Comparison of ENCODE assay signal across 9 cellular contexts in the genomic region with DNA sequence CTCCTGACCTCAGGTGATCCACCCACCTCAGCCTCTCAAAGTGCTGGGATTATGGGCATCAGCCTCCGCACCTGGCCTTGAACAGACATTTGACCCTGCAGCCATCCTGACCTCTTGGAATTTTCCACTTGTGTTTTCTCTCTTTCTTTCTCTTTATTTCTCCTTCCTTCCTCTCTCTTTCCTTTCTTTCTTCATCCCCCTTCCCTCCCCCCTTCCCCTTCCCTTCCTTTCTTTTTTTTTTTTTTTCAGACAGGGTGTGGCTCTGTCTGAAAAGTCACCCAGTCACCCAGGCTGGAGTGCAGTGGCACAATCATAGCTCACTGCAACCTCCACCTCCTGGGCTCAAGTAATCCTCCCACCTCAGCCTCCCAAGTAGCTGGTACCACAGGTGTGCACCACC. TPM values are rescaled to one million over a fixed set of nuclear protein-coding genes. Genes with fewer than 3 reads are reported as not detected.
A peak's percentile ranks its signal among the peaks of the same experiment; 100 is the strongest.
DNase-seq lines count a peak whose midpoint lies in the region; ATAC-seq, FAIRE-seq and TF ChIP-seq lines count a peak whose summit lies in the region.
"Not testable (repeated sequence)": the region's sequence is repeated elsewhere in the genome, so short reads cannot be mapped to it uniquely, and the experiment has no call there.
"Had no signal": no experiment of that assay in that cellular context is flagged by ENCODE, and none has a peak within 500 bp of the region (broad histone marks: within the 10 kb centered on the region; RNA-seq: fewer than 3 reads in every experiment).

No MANE protein-coding gene starts in this region.

- not testable (repeated sequence) for BruUV-seq in K562 (replicated peaks; lab: Mats Ljungman, UMichigan); HepG2 (replicated peaks; lab: Mats Ljungman, UMichigan)

- in situ Hi-C loops in K562 (cut with MboI), result not testable (repeated sequence)
- in situ Hi-C loops in HepG2 (cut with HindIII; ENCODE audit: extremely low pct_ligation_motif_present, low pct_unique_long_range_greater_than_20kb), result loop anchor here (25.0 kb wide), 1 partner anchor 356 kb away; a partner anchor contains a TSS

- not testable (repeated sequence) for TF ChIP-seq EP300 in K562 (IDR thresholded peaks at IDR 0.05; ENCODE audit: low read length); HepG2 (IDR thresholded peaks at IDR 0.05; ENCODE audit: low read depth in 2 of 2, low read length in 2 of 2); HepG2 (CRISPR knock-in tag; IDR thresholded peaks at IDR 0.05; ENCODE audit: borderline replicate concordance)

- not testable (repeated sequence) for H4K20me1 ChIP-seq in K562 (replicated peaks; ENCODE audit: control insufficient read depth, insufficient read depth, low read length); HepG2 (ENCODE audit: insufficient read depth, low read length)

- not testable (repeated sequence) for H3K4me3 Mint-ChIP-seq in stimulated activated effector memory CD8-positive, alpha-beta T cell treated with anti-CD3 and anti-CD28 coated beads, Interleukin-12 subunit alpha, Interleukin-12 subunit beta, amount 100 ng/mL, for 72 hours

- peak; percentile 19 for FAIRE-seq in K562 (lab: Jason Lieb, UNC)
- FAIRE-seq in HepG2 (lab: Jason Lieb, UNC), result not testable (repeated sequence)

- H3K9me3 Mint-ChIP-seq in stimulated activated effector memory CD8-positive, alpha-beta T cell treated with anti-CD3 and anti-CD28 coated beads, Interleukin-12 subunit alpha, Interleukin-12 subunit beta, amount 100 ng/mL, for 72 hours, result not testable (repeated sequence)

- not testable (repeated sequence) for H3K79me2 ChIP-seq in K562 (ENCODE audit: control insufficient read depth, insufficient read depth, low read length); HepG2 (ENCODE audit: insufficient read depth, low read length)

- peaks cover 10% of the 10 kb centered on the region for H3K4me1 Mint-ChIP-seq in stimulated activated effector memory CD8-positive, alpha-beta T cell treated with anti-CD3 and anti-CD28 coated beads, Interleukin-12 subunit alpha, Interleukin-12 subunit beta, amount 100 ng/mL, for 72 hours

- not testable (repeated sequence) for DNase-seq in K562 (ENCODE audit: extremely low read depth in 1 of 4, low spot score in 3 of 4); HepG2 (ENCODE audit: low spot score); stimulated activated effector memory CD8-positive, alpha-beta T cell treated with anti-CD3 and anti-CD28 coated beads, Interleukin-12 subunit alpha, Interleukin-12 subunit beta, amount 100 ng/mL, for 72 hours (ENCODE audit: low spot score in 2 of 2)

- not testable (repeated sequence) for H3K9ac ChIP-seq in K562 (ENCODE audit: insufficient read depth in 1 of 2, low read depth in 2 of 2, low read length in 2 of 2); HepG2 (ENCODE audit: insufficient read depth, low read depth, low read length)

- H3K27ac ChIP-seq in HEK293 (ENCODE audit: extremely low read depth, low read depth, low read length); K562 (ENCODE audit: extremely low read depth, low read depth, low read length); HepG2 (ENCODE audit: extremely low read length, insufficient read depth, low read length): not testable (repeated sequence)

- H2AFZ ChIP-seq in K562 (ENCODE audit: low read depth, low read length); HepG2 (ENCODE audit: low read length): not testable (repeated sequence)

- H3K4me2 ChIP-seq in K562 (ENCODE audit: insufficient read depth, low read length); HepG2 (ENCODE audit: low read depth, low read length): not testable (repeated sequence)

- TF ChIP-seq CTCF in HEK293 (tag by site-specific recombination; IDR thresholded peaks at IDR 0.05); K562 (IDR thresholded peaks at IDR 0.05 in 2 of 3, conservative IDR thresholded peaks at IDR 0.05 in 1 of 3; ENCODE audit: insufficient read depth in 2 of 3, low read depth in 1 of 3, low read length in 3 of 3); HepG2 (CRISPR knock-in tag; IDR thresholded peaks at IDR 0.05): not testable (repeated sequence)

- not testable (repeated sequence) for ATAC-seq in K562; HepG2; stimulated activated effector memory CD8-positive, alpha-beta T cell treated with anti-CD3 and anti-CD28 coated beads, Interleukin-12 subunit alpha, Interleukin-12 subunit beta, amount 100 ng/mL, for 72 hours

- H3K27me3 ChIP-seq in K562 (ENCODE audit: control insufficient read depth in 2 of 2, insufficient read depth in 2 of 2, low read length in 2 of 2), result peaks cover 3 to 20% of the 10 kb centered on the region in 2 experiments; a peak in 4 of 5 replicates
- H3K27me3 ChIP-seq in HepG2 (ENCODE audit: control insufficient read depth in 1 of 2, insufficient read depth in 2 of 2, low read length in 2 of 2), result peaks cover 0 to 10% of the 10 kb centered on the region in 2 experiments; a peak in 3 of 5 replicates

- not testable (repeated sequence) for H3K4me1 ChIP-seq in HEK293 (ENCODE audit: control insufficient read depth, insufficient read depth, low read length); K562 (replicated peaks in 1 of 2; ENCODE audit: control insufficient read depth in 2 of 2, insufficient read depth in 2 of 2, low read length in 2 of 2)
- peaks cover 31% of the 10 kb centered on the region for H3K4me1 ChIP-seq in HepG2 (ENCODE audit: insufficient read depth, low read length)

- not testable (repeated sequence) for H3K36me3 Mint-ChIP-seq in stimulated activated effector memory CD8-positive, alpha-beta T cell treated with anti-CD3 and anti-CD28 coated beads, Interleukin-12 subunit alpha, Interleukin-12 subunit beta, amount 100 ng/mL, for 72 hours

- WGBS in K562 (ENCODE audit: insufficient coverage, low coverage, missing lambda C conversion rate), result 57% methylated on average over 1 of the region's 1 CpG
- WGBS in HepG2 (ENCODE audit: low lambda C conversion rate), result 0% methylated on average over 1 of the region's 1 CpG

- TF ChIP-seq POLR2A in K562 (conservative IDR thresholded peaks at IDR 0.05); HepG2 (IDR thresholded peaks at IDR 0.05; ENCODE audit: insufficient read depth in 1 of 2, low read depth in 2 of 2, low read length in 2 of 2): not testable (repeated sequence)

- peak overlapping the region; percentile 48 for H3K27ac Mint-ChIP-seq in stimulated activated effector memory CD8-positive, alpha-beta T cell treated with anti-CD3 and anti-CD28 coated beads, Interleukin-12 subunit alpha, Interleukin-12 subunit beta, amount 100 ng/mL, for 72 hours

- H3K36me3 ChIP-seq in HEK293 (ENCODE audit: control insufficient read depth in 2 of 2, insufficient read depth in 1 of 2, low read length in 2 of 2); K562 (ENCODE audit: control insufficient read depth, insufficient read depth, low read length); HepG2 (replicated peaks in 1 of 2; ENCODE audit: control insufficient read depth in 1 of 2, insufficient read depth in 2 of 2, low read length in 2 of 2): not testable (repeated sequence)

- intact Hi-C loops in K562 (cut with micrococcal nuclease); HepG2 (cut with micrococcal nuclease; ENCODE audit: unreplicated experiment): not testable (repeated sequence)

- not testable (repeated sequence) for H3K9me3 ChIP-seq in HEK293 (ENCODE audit: control insufficient read depth, insufficient read depth, low read depth, low read length); K562 (replicated peaks; ENCODE audit: control insufficient read depth, insufficient read depth, low read depth, low read length); HepG2 (ENCODE audit: low read length)

- H3K9me1 ChIP-seq in K562 (ENCODE audit: control insufficient read depth, insufficient read depth, low read length), result not testable (repeated sequence)

- POLR2A ChIA-PET in HEK293 (lab: Yijun Ruan, JAX); HepG2 (lab: Yijun Ruan, JAX): not testable (repeated sequence)
- POLR2A ChIA-PET in K562 (lab: Yijun Ruan, JAX), result interaction anchor here (0.6 kb wide), 1 partner anchor 285 kb away, joined by 3 read pairs; no protein-coding TSS in a partner anchor

- H3K4me3 ChIP-seq in HEK293 (ENCODE audit: low read depth, low read length); K562; HepG2 (replicated peaks in 1 of 3; ENCODE audit: insufficient read depth in 1 of 3, low read depth in 2 of 3, low read length in 3 of 3): not testable (repeated sequence)

- not testable (repeated sequence) for TF ChIP-seq RAD21 in K562 (CRISPR knock-in tag; conservative IDR thresholded peaks at IDR 0.05 in 1 of 2, IDR thresholded peaks at IDR 0.05 in 1 of 2); HepG2 (CRISPR knock-in tag; IDR thresholded peaks at IDR 0.05)

- CTCF ChIA-PET in HEK293 (lab: Yijun Ruan, JAX), result interaction anchor here (0.6 kb wide), 1 partner anchor 62 kb away, joined by 3 read pairs; no protein-coding TSS in a partner anchor
- CTCF ChIA-PET in K562 (lab: Yijun Ruan, JAX; ENCODE audit: low intra/inter-chr PET ratio); HepG2 (lab: Yijun Ruan, JAX; ENCODE audit: low intra/inter-chr PET ratio, low total read pairs): not testable (repeated sequence)

RNA-seq across cellular contexts. Expression of a gene that starts 10.8 kb away (rescaled TPM):
- total RNA-seq in K562 (2011; cell fraction: chromatin; rRNA removed; ENCODE audit: low replicate concordance), result not detected in 2 replicates
- total RNA-seq in K562 (2011; cell fraction: nucleolus; rRNA removed), result 0.33 and 0.39 TPM in 2 replicates
- not detected in 2 replicates for total RNA-seq in K562 (2011; cell fraction: nucleoplasm; rRNA removed)
- not detected in 2 replicates for total RNA-seq in K562 (2014; rRNA removed)
- total RNA-seq in K562 (2014; rRNA removed; fragmentation: Illumina TruSeq; extraction: Trizol), result not detected in 2 replicates
- not detected in 2 replicates for total RNA-seq in K562 (2015; rRNA removed; fragmentation: Illumina TruSeq; extraction: Trizol)
- 0.22 TPM in 1 of 2 replicates, not detected in the other for total RNA-seq in K562 (2021)
- 0.12 and 0.35 TPM in 2 replicates for polyA plus RNA-seq in K562 (2011; rRNA removed)
- 0.34 and 1.2 TPM in 2 replicates for polyA plus RNA-seq in K562 (2011; cell fraction: cytosol; rRNA removed)
- 0.13 and 0.36 TPM in 2 replicates for polyA plus RNA-seq in K562 (2011; cell fraction: nucleus; rRNA removed)
- 0.21 and 0.47 TPM in 2 replicates for polyA plus RNA-seq in K562 (2012)
- 0.30 TPM in 1 of 2 replicates, not detected in the other for polyA plus RNA-seq in K562 (2014; fragmentation: Illumina TruSeq; extraction: Trizol)
- not detected for polyA plus RNA-seq in K562 (2014; fragmentation: Nextera tagmentation; extraction: Ambion mirVana)
- 0.08 and 0.40 TPM in 2 replicates for polyA plus RNA-seq in K562 (2014; rRNA removed)
- not detected in 2 replicates for polyA minus RNA-seq in K562 (2011; rRNA and poly(A)+ RNA removed)
- polyA minus RNA-seq in K562 (2011; cell fraction: cytosol; rRNA and poly(A)+ RNA removed), result not detected in 2 replicates
- not detected in 2 replicates for polyA minus RNA-seq in K562 (2011; cell fraction: nucleus; rRNA and poly(A)+ RNA removed)
- total RNA-seq in HepG2 (2016; rRNA removed; fragmentation: Illumina TruSeq; extraction: Trizol), result not detected in 2 replicates
- not detected in 2 replicates for total RNA-seq in HepG2 (2016; cell fraction: cytosol; rRNA removed; fragmentation: Illumina TruSeq; extraction: Trizol; ENCODE audit: low read depth)
- total RNA-seq in HepG2 (2016; cell fraction: insoluble cytoplasmic fraction; rRNA removed; fragmentation: Illumina TruSeq; extraction: Trizol), result 0.16 and 0.28 TPM in 2 replicates
- not detected in 2 replicates for total RNA-seq in HepG2 (2016; cell fraction: membrane; rRNA removed; fragmentation: Illumina TruSeq; extraction: Trizol)
- total RNA-seq in HepG2 (2016; cell fraction: nucleus; rRNA removed; fragmentation: Illumina TruSeq; extraction: Trizol), result not detected in 2 replicates
- polyA plus RNA-seq in HepG2 (2011; rRNA removed), result 3.4 and 8.3 TPM in 2 replicates
- polyA plus RNA-seq in HepG2 (2011; cell fraction: cytosol; rRNA removed), result 3.7 and 5.7 TPM in 2 replicates
- polyA plus RNA-seq in HepG2 (2011; cell fraction: nucleus; rRNA removed), result 5.8 TPM in 2 replicates
- 5.3 and 5.5 TPM in 2 replicates for polyA plus RNA-seq in HepG2 (2012)
- polyA plus RNA-seq in HepG2 (2016; cell fraction: cytosol; fragmentation: Illumina TruSeq; extraction: Trizol; ENCODE audit: low read depth), result 0.20 TPM in 1 of 2 replicates, not detected in the other
- polyA plus RNA-seq in HepG2 (2016; cell fraction: insoluble cytoplasmic fraction; fragmentation: Illumina TruSeq; extraction: Trizol; ENCODE audit: low read depth), result not detected in 2 replicates
- polyA plus RNA-seq in HepG2 (2016; cell fraction: membrane; fragmentation: Illumina TruSeq; extraction: Trizol; ENCODE audit: low read depth), result not detected in 2 replicates
- 0.83 TPM in 1 of 2 replicates, not detected in the other for polyA plus RNA-seq in HepG2 (2016; cell fraction: nucleus; fragmentation: Illumina TruSeq; extraction: Trizol; ENCODE audit: insufficient read depth, low read depth)
- 2.3 and 3.4 TPM in 2 replicates for polyA minus RNA-seq in HepG2 (2011; rRNA and poly(A)+ RNA removed; ENCODE audit: low replicate concordance)
- polyA minus RNA-seq in HepG2 (2011; cell fraction: cytosol; rRNA and poly(A)+ RNA removed), result 3.4 TPM in 1 of 2 replicates, not detected in the other
- 1.5 and 1.8 TPM in 2 replicates for polyA minus RNA-seq in HepG2 (2011; cell fraction: nucleus; rRNA and poly(A)+ RNA removed)
- total RNA-seq: CD4-positive, alpha-beta memory T cell; CD4-positive, alpha-beta T cell; CD4-positive, CD25-positive, alpha-beta regulatory T cell; CD8-positive, alpha-beta T cell had no signal
- polyA plus RNA-seq: CD8-positive, alpha-beta memory T cell had no signal

RNA-seq across cellular contexts. Expression of a gene that starts 28.4 kb away (rescaled TPM):
- 8.3 and 15.5 TPM in 2 replicates for total RNA-seq in K562 (2011; cell fraction: chromatin; rRNA removed; ENCODE audit: low replicate concordance)
- 12.6 and 14.5 TPM in 2 replicates for total RNA-seq in K562 (2011; cell fraction: nucleolus; rRNA removed)
- 8.1 and 11.4 TPM in 2 replicates for total RNA-seq in K562 (2011; cell fraction: nucleoplasm; rRNA removed)
- total RNA-seq in K562 (2014; rRNA removed), result 34.9 and 46.0 TPM in 2 replicates
- total RNA-seq in K562 (2014; rRNA removed; fragmentation: Illumina TruSeq; extraction: Trizol), result 11.7 and 12.1 TPM in 2 replicates
- total RNA-seq in K562 (2015; rRNA removed; fragmentation: Illumina TruSeq; extraction: Trizol), result 22.4 and 23.5 TPM in 2 replicates
- total RNA-seq in K562 (2021), result 26.5 and 28.6 TPM in 2 replicates
- 12.6 and 15.4 TPM in 2 replicates for polyA plus RNA-seq in K562 (2011; rRNA removed)
- 17.5 and 33.3 TPM in 2 replicates for polyA plus RNA-seq in K562 (2011; cell fraction: cytosol; rRNA removed)
- 8.4 and 11.4 TPM in 2 replicates for polyA plus RNA-seq in K562 (2011; cell fraction: nucleus; rRNA removed)
- 20.8 and 26.9 TPM in 2 replicates for polyA plus RNA-seq in K562 (2012)
- 19.3 and 27.8 TPM in 2 replicates for polyA plus RNA-seq in K562 (2014; fragmentation: Illumina TruSeq; extraction: Trizol)
- 1 to 10 TPM in 1 of 2 experiments, under 1 TPM in 1; 0.41 to 1.4 TPM for polyA plus RNA-seq in K562 (2014; fragmentation: Nextera tagmentation; extraction: Ambion mirVana)
- 33.0 and 34.6 TPM in 2 replicates for polyA plus RNA-seq in K562 (2014; rRNA removed)
- 11.0 and 12.5 TPM in 2 replicates for polyA minus RNA-seq in K562 (2011; rRNA and poly(A)+ RNA removed)
- 8.3 and 10.7 TPM in 2 replicates for polyA minus RNA-seq in K562 (2011; cell fraction: cytosol; rRNA and poly(A)+ RNA removed)
- polyA minus RNA-seq in K562 (2011; cell fraction: nucleus; rRNA and poly(A)+ RNA removed), result 3.2 and 6.4 TPM in 2 replicates
- 17.9 and 18.4 TPM in 2 replicates for total RNA-seq in HepG2 (2016; rRNA removed; fragmentation: Illumina TruSeq; extraction: Trizol)
- 4.0 and 4.7 TPM in 2 replicates for total RNA-seq in HepG2 (2016; cell fraction: cytosol; rRNA removed; fragmentation: Illumina TruSeq; extraction: Trizol; ENCODE audit: low read depth)
- 16.8 and 19.4 TPM in 2 replicates for total RNA-seq in HepG2 (2016; cell fraction: insoluble cytoplasmic fraction; rRNA removed; fragmentation: Illumina TruSeq; extraction: Trizol)
- 6.4 and 6.7 TPM in 2 replicates for total RNA-seq in HepG2 (2016; cell fraction: membrane; rRNA removed; fragmentation: Illumina TruSeq; extraction: Trizol)
- 7.2 and 7.7 TPM in 2 replicates for total RNA-seq in HepG2 (2016; cell fraction: nucleus; rRNA removed; fragmentation: Illumina TruSeq; extraction: Trizol)
- 9.3 and 10.1 TPM in 2 replicates for polyA plus RNA-seq in HepG2 (2011; rRNA removed)
- polyA plus RNA-seq in HepG2 (2011; cell fraction: cytosol; rRNA removed), result 10.6 and 14.7 TPM in 2 replicates
- polyA plus RNA-seq in HepG2 (2011; cell fraction: nucleus; rRNA removed), result 10.0 and 11.4 TPM in 2 replicates
- polyA plus RNA-seq in HepG2 (2012), result 9.3 and 9.9 TPM in 2 replicates
- 3.4 and 4.1 TPM in 2 replicates for polyA plus RNA-seq in HepG2 (2016; cell fraction: cytosol; fragmentation: Illumina TruSeq; extraction: Trizol; ENCODE audit: low read depth)
- polyA plus RNA-seq in HepG2 (2016; cell fraction: insoluble cytoplasmic fraction; fragmentation: Illumina TruSeq; extraction: Trizol; ENCODE audit: low read depth), result 17.9 and 20.2 TPM in 2 replicates
- 4.1 and 5.0 TPM in 2 replicates for polyA plus RNA-seq in HepG2 (2016; cell fraction: membrane; fragmentation: Illumina TruSeq; extraction: Trizol; ENCODE audit: low read depth)
- 13.9 and 14.9 TPM in 2 replicates for polyA plus RNA-seq in HepG2 (2016; cell fraction: nucleus; fragmentation: Illumina TruSeq; extraction: Trizol; ENCODE audit: insufficient read depth, low read depth)
- 8.4 and 18.8 TPM in 2 replicates for polyA minus RNA-seq in HepG2 (2011; rRNA and poly(A)+ RNA removed; ENCODE audit: low replicate concordance)
- 4.8 and 6.3 TPM in 2 replicates for polyA minus RNA-seq in HepG2 (2011; cell fraction: cytosol; rRNA and poly(A)+ RNA removed)
- polyA minus RNA-seq in HepG2 (2011; cell fraction: nucleus; rRNA and poly(A)+ RNA removed), result 6.6 and 8.1 TPM in 2 replicates

RNA-seq across cellular contexts. Expression of a gene that starts 36.0 kb away (rescaled TPM):
- total RNA-seq in K562 (2011; cell fraction: chromatin; rRNA removed; ENCODE audit: low replicate concordance), result 0.53 and 1.2 TPM in 2 replicates
- 0.13 and 0.17 TPM in 2 replicates for total RNA-seq in K562 (2011; cell fraction: nucleolus; rRNA removed)
- 0.15 and 0.37 TPM in 2 replicates for total RNA-seq in K562 (2011; cell fraction: nucleoplasm; rRNA removed)
- total RNA-seq in K562 (2014; rRNA removed) (0.08 TPM in 1 of 2 replicates, not detected in the other), K562 (2014; rRNA removed; fragmentation: Illumina TruSeq; extraction: Trizol) (not detected in 2 replicates), K562 (2015; rRNA removed; fragmentation: Illumina TruSeq; extraction: Trizol) (not detected in 2 replicates), K562 (2021) (0.07 and 0.38 TPM in 2 replicates), HepG2 (2016; rRNA removed; fragmentation: Illumina TruSeq; extraction: Trizol) (0.13 TPM in 1 of 2 replicates, not detected in the other)
- polyA plus RNA-seq in K562 (2011; rRNA removed) (0.11 and 0.24 TPM in 2 replicates), K562 (2014; fragmentation: Illumina TruSeq; extraction: Trizol) (0.07 TPM in 1 of 2 replicates, not detected in the other), K562 (2014; fragmentation: Nextera tagmentation; extraction: Ambion mirVana) (not detected), K562 (2014; rRNA removed) (0.03 and 0.12 TPM in 2 replicates), HepG2 (2011; rRNA removed) (0.17 and 0.24 TPM in 2 replicates)
- polyA plus RNA-seq in K562 (2011; cell fraction: cytosol; rRNA removed), result 0.31 and 0.34 TPM in 2 replicates
- 0.48 TPM in 2 replicates for polyA plus RNA-seq in K562 (2011; cell fraction: nucleus; rRNA removed)
- polyA plus RNA-seq in K562 (2012), result 0.09 and 0.51 TPM in 2 replicates
- polyA minus RNA-seq in K562 (2011; rRNA and poly(A)+ RNA removed), result 0.11 and 0.27 TPM in 2 replicates
- not detected in 2 replicates for polyA minus RNA-seq in K562 (2011; cell fraction: cytosol; rRNA and poly(A)+ RNA removed)
- polyA minus RNA-seq in K562 (2011; cell fraction: nucleus; rRNA and poly(A)+ RNA removed), result 0.11 and 0.13 TPM in 2 replicates
- not detected in 2 replicates for total RNA-seq in HepG2 (2016; cell fraction: cytosol; rRNA removed; fragmentation: Illumina TruSeq; extraction: Trizol; ENCODE audit: low read depth)
- 0.06 and 0.19 TPM in 2 replicates for total RNA-seq in HepG2 (2016; cell fraction: insoluble cytoplasmic fraction; rRNA removed; fragmentation: Illumina TruSeq; extraction: Trizol)
- not detected in 2 replicates for total RNA-seq in HepG2 (2016; cell fraction: membrane; rRNA removed; fragmentation: Illumina TruSeq; extraction: Trizol)
- total RNA-seq in HepG2 (2016; cell fraction: nucleus; rRNA removed; fragmentation: Illumina TruSeq; extraction: Trizol), result 0.22 TPM in 1 of 2 replicates, not detected in the other
- polyA plus RNA-seq in HepG2 (2011; cell fraction: cytosol; rRNA removed), result 0.15 and 0.19 TPM in 2 replicates
- polyA plus RNA-seq in HepG2 (2011; cell fraction: nucleus; rRNA removed), result 0.97 and 1.2 TPM in 2 replicates
- polyA plus RNA-seq in HepG2 (2012), result 0.13 and 0.28 TPM in 2 replicates
- not detected in 2 replicates for polyA plus RNA-seq in HepG2 (2016; cell fraction: cytosol; fragmentation: Illumina TruSeq; extraction: Trizol; ENCODE audit: low read depth)
- polyA plus RNA-seq in HepG2 (2016; cell fraction: insoluble cytoplasmic fraction; fragmentation: Illumina TruSeq; extraction: Trizol; ENCODE audit: low read depth), result not detected in 2 replicates
- polyA plus RNA-seq in HepG2 (2016; cell fraction: membrane; fragmentation: Illumina TruSeq; extraction: Trizol; ENCODE audit: low read depth), result not detected in 2 replicates
- polyA plus RNA-seq in HepG2 (2016; cell fraction: nucleus; fragmentation: Illumina TruSeq; extraction: Trizol; ENCODE audit: insufficient read depth, low read depth), result 0.36 and 0.63 TPM in 2 replicates
- polyA minus RNA-seq in HepG2 (2011; rRNA and poly(A)+ RNA removed; ENCODE audit: low replicate concordance), result 0.07 and 0.20 TPM in 2 replicates
- not detected in 2 replicates for polyA minus RNA-seq in HepG2 (2011; cell fraction: cytosol; rRNA and poly(A)+ RNA removed)
- polyA minus RNA-seq in HepG2 (2011; cell fraction: nucleus; rRNA and poly(A)+ RNA removed), result 0.25 TPM in 1 of 2 replicates, not detected in the other

RNA-seq across cellular contexts. Expression of a gene that starts 36.2 kb away (rescaled TPM):
- 19.9 and 49.6 TPM in 2 replicates for total RNA-seq in K562 (2011; cell fraction: chromatin; rRNA removed; ENCODE audit: low replicate concordance)
- 43.2 and 44.7 TPM in 2 replicates for total RNA-seq in K562 (2011; cell fraction: nucleolus; rRNA removed)
- 26.7 and 29.2 TPM in 2 replicates for total RNA-seq in K562 (2011; cell fraction: nucleoplasm; rRNA removed)
- total RNA-seq in K562 (2014; rRNA removed) (26.7 and 32.5 TPM in 2 replicates), K562 (2014; rRNA removed; fragmentation: Illumina TruSeq; extraction: Trizol) (0.93 and 2.7 TPM in 2 replicates), K562 (2015; rRNA removed; fragmentation: Illumina TruSeq; extraction: Trizol) (10.2 and 11.0 TPM in 2 replicates), K562 (2021) (36.6 and 37.7 TPM in 2 replicates), HepG2 (2016; rRNA removed; fragmentation: Illumina TruSeq; extraction: Trizol) (8.6 and 11.0 TPM in 2 replicates)
- polyA plus RNA-seq in K562 (2011; rRNA removed) (15.0 and 20.8 TPM in 2 replicates), K562 (2014; fragmentation: Illumina TruSeq; extraction: Trizol) (8.0 and 23.9 TPM in 2 replicates), K562 (2014; fragmentation: Nextera tagmentation; extraction: Ambion mirVana) (1 to 10 TPM; 1.4 to 1.8 TPM), K562 (2014; rRNA removed) (37.3 and 41.1 TPM in 2 replicates), HepG2 (2011; rRNA removed) (18.4 and 20.7 TPM in 2 replicates)
- 25.2 and 50.5 TPM in 2 replicates for polyA plus RNA-seq in K562 (2011; cell fraction: cytosol; rRNA removed)
- polyA plus RNA-seq in K562 (2011; cell fraction: nucleus; rRNA removed), result 41.0 and 84.2 TPM in 2 replicates
- polyA plus RNA-seq in K562 (2012), result 27.9 and 32.4 TPM in 2 replicates
- 2.9 and 6.5 TPM in 2 replicates for polyA minus RNA-seq in K562 (2011; rRNA and poly(A)+ RNA removed)
- polyA minus RNA-seq in K562 (2011; cell fraction: cytosol; rRNA and poly(A)+ RNA removed), result 12.1 and 12.7 TPM in 2 replicates
- polyA minus RNA-seq in K562 (2011; cell fraction: nucleus; rRNA and poly(A)+ RNA removed), result 11.3 and 13.2 TPM in 2 replicates
- total RNA-seq in HepG2 (2016; cell fraction: cytosol; rRNA removed; fragmentation: Illumina TruSeq; extraction: Trizol; ENCODE audit: low read depth), result 7.2 and 9.1 TPM in 2 replicates
- total RNA-seq in HepG2 (2016; cell fraction: insoluble cytoplasmic fraction; rRNA removed; fragmentation: Illumina TruSeq; extraction: Trizol), result 7.9 and 10.6 TPM in 2 replicates
- 7.5 and 8.1 TPM in 2 replicates for total RNA-seq in HepG2 (2016; cell fraction: membrane; rRNA removed; fragmentation: Illumina TruSeq; extraction: Trizol)
- total RNA-seq in HepG2 (2016; cell fraction: nucleus; rRNA removed; fragmentation: Illumina TruSeq; extraction: Trizol), result 7.0 and 8.1 TPM in 2 replicates
- 12.2 and 19.4 TPM in 2 replicates for polyA plus RNA-seq in HepG2 (2011; cell fraction: cytosol; rRNA removed)
- 69.5 and 82.9 TPM in 2 replicates for polyA plus RNA-seq in HepG2 (2011; cell fraction: nucleus; rRNA removed)
- 7.3 and 9.2 TPM in 2 replicates for polyA plus RNA-seq in HepG2 (2012)
- polyA plus RNA-seq in HepG2 (2016; cell fraction: cytosol; fragmentation: Illumina TruSeq; extraction: Trizol; ENCODE audit: low read depth), result 4.6 and 5.1 TPM in 2 replicates
- polyA plus RNA-seq in HepG2 (2016; cell fraction: insoluble cytoplasmic fraction; fragmentation: Illumina TruSeq; extraction: Trizol; ENCODE audit: low read depth), result 9.5 and 10.8 TPM in 2 replicates
- 6.0 TPM in 2 replicates for polyA plus RNA-seq in HepG2 (2016; cell fraction: membrane; fragmentation: Illumina TruSeq; extraction: Trizol; ENCODE audit: low read depth)
- 31.6 and 35.6 TPM in 2 replicates for polyA plus RNA-seq in HepG2 (2016; cell fraction: nucleus; fragmentation: Illumina TruSeq; extraction: Trizol; ENCODE audit: insufficient read depth, low read depth)
- polyA minus RNA-seq in HepG2 (2011; rRNA and poly(A)+ RNA removed; ENCODE audit: low replicate concordance), result 18.0 and 19.2 TPM in 2 replicates
- 6.8 and 7.4 TPM in 2 replicates for polyA minus RNA-seq in HepG2 (2011; cell fraction: cytosol; rRNA and poly(A)+ RNA removed)
- polyA minus RNA-seq in HepG2 (2011; cell fraction: nucleus; rRNA and poly(A)+ RNA removed), result 9.0 TPM in 2 replicates
